Comparison of ENCODE assay signal across 19 cellular contexts in genomic region chr12:71638499-71638898, GRCh38. TPM values are rescaled to one million over a fixed set of nuclear protein-coding genes. Genes with fewer than 3 reads are reported as not detected.
A peak's percentile ranks its signal among the peaks of the same experiment; 100 is the strongest.
DNase-seq lines count a peak whose midpoint lies in the region; ATAC-seq, FAIRE-seq and TF ChIP-seq lines count a peak whose summit lies in the region.
"Had no signal": no experiment of that assay in that cellular context is flagged by ENCODE, and none has a peak within 500 bp of the region (broad histone marks: within the 10 kb centered on the region; RNA-seq: fewer than 3 reads in every experiment).

No MANE protein-coding gene starts in this region.

- H3K9ac ChIP-seq in HepG2 (ENCODE audit: insufficient read depth, low read depth, low read length) (no peak overlapping the region), mesenchymal stem cell (ENCODE audit: low read length) (peak overlapping the region; percentile 11)

- H2BK12ac ChIP-seq in mesenchymal stem cell (ENCODE audit: low read length in 2 of 2) = no peak overlapping the region

- no peak overlapping the region for H3K14ac ChIP-seq in mesenchymal stem cell (ENCODE audit: low read length in 2 of 2)

- H3K9me3 ChIP-seq in HepG2 (ENCODE audit: low read length) = no peaks in the 10 kb centered on the region
- H3K9me3 ChIP-seq in right lobe of liver = no peaks in the 10 kb centered on the region
- H3K9me3 ChIP-seq in mesenchymal stem cell (ENCODE audit: control insufficient read depth, low read length) = no peaks in the 10 kb centered on the region
- H3K9me3 ChIP-seq: BLaER1 treated with 17β-estradiol and CSF1 and Interleukin-3, amounts not matched to agents 10 nM and 100 nM had no signal

- POLR2A ChIA-PET in HepG2 (lab: Yijun Ruan, JAX) = no interaction called here
- POLR2A ChIA-PET in T-cell (lab: Charles Lee) = interaction anchor here (0.6 to 0.7 kb wide), 3 partner anchors 13 to 90 kb away, joined by 3 read pairs; no protein-coding TSS in a partner anchor

- no peak for ATAC-seq in HepG2
- no peak for ATAC-seq in right lobe of liver
- ATAC-seq in T-cell (replicated peaks in 1 of 4) = no peak
- no peak for ATAC-seq in stimulated activated memory B cell treated with anti-CD40 and anti-IgM and Interleukin-4, amounts not matched to agents 10 μg/mL and 1 μg/mL and 100 μg/mL, for 72 hours
- no peak for ATAC-seq in sciatic nerve
- ATAC-seq: Right ventricle myocardium inferior had no signal

- H4K8ac ChIP-seq in mesenchymal stem cell (ENCODE audit: low read length) = no peak overlapping the region

- H2AK5ac ChIP-seq in mesenchymal stem cell (ENCODE audit: low read length, severe bottlenecking) = no peak overlapping the region

- peaks cover 18% of the 10 kb centered on the region for H3K79me1 ChIP-seq in mesenchymal stem cell (replicated peaks; ENCODE audit: low read length, poor library complexity, severe bottlenecking)

- no peak overlapping the region for H2BK15ac ChIP-seq in mesenchymal stem cell (ENCODE audit: low read depth, poor library complexity, severe bottlenecking)

- DNase-seq in HepG2 (ENCODE audit: low spot score) (no peak), right lobe of liver (no peak), T-cell (no peak), mesenchymal stem cell (no peak), type B pancreatic cell (ENCODE audit: extremely low spot score, unreplicated experiment) (no peak), sciatic nerve (ENCODE audit: low spot score) (no peak), GM19239 (ENCODE audit: insufficient read length, low spot score) (no peak)
- DNase-seq: CD8-positive, alpha-beta memory T cell; NCI-H1417; NCI-H187; NCI-H2107; NCI-H510A; NCI-H774 had no signal

- H3K36me3 ChIP-seq in HepG2 (replicated peaks in 1 of 2; ENCODE audit: control insufficient read depth in 1 of 2, insufficient read depth in 2 of 2, low read length in 2 of 2) = peaks cover 10 to 70% of the 10 kb centered on the region in 2 experiments
- peaks cover 0 to 90% (median 27%) of the 10 kb centered on the region in 4 donors for H3K36me3 ChIP-seq in right lobe of liver
- H3K36me3 ChIP-seq in mesenchymal stem cell (ENCODE audit: control insufficient read depth in 1 of 2, insufficient read depth in 2 of 2, low read depth in 1 of 2, low read length in 2 of 2) = peaks cover 18 to 99% of the 10 kb centered on the region in 2 experiments

- in situ Hi-C loops in HepG2 (cut with HindIII; ENCODE audit: extremely low pct_ligation_motif_present, low pct_unique_long_range_greater_than_20kb) = no loop called here

- H3K27me3 Mint-ChIP-seq in T-cell (no peaks in the 10 kb centered on the region), type B pancreatic cell (no peaks in the 10 kb centered on the region)
- no peaks in the 10 kb centered on the region for H3K27me3 Mint-ChIP-seq in stimulated activated memory B cell treated with anti-CD40 and anti-IgM and Interleukin-4, amounts not matched to agents 10 μg/mL and 1 μg/mL and 100 μg/mL, for 72 hours
- H3K27me3 Mint-ChIP-seq: CD8-positive, alpha-beta memory T cell had no signal

- no peaks in the 10 kb centered on the region; the same call in 1 of the 2 replicates for H4K20me1 ChIP-seq in HepG2 (ENCODE audit: insufficient read depth, low read length)

- no peak for FAIRE-seq in HepG2 (lab: Jason Lieb, UNC)
- FAIRE-seq in GM19239 (lab: Jason Lieb, UNC) = no peak
- FAIRE-seq: GM12892, GM18507, RCC 7860 had no signal

- no peak for TF ChIP-seq EP300 in HepG2 (IDR thresholded peaks at IDR 0.05; ENCODE audit: low read depth in 2 of 2, low read length in 2 of 2)
- TF ChIP-seq EP300 in HepG2 (CRISPR knock-in tag; IDR thresholded peaks at IDR 0.05; ENCODE audit: borderline replicate concordance) = no peak

- no peak for TF ChIP-seq CTCF in HepG2 (CRISPR knock-in tag; IDR thresholded peaks at IDR 0.05)
- no peak for TF ChIP-seq CTCF in right lobe of liver (IDR thresholded peaks at IDR 0.05)
- no peak for TF ChIP-seq CTCF in type B pancreatic cell (conservative IDR thresholded peaks at IDR 0.05)

- H2AFZ ChIP-seq in HepG2 (ENCODE audit: low read length) = no peak overlapping the region
- H2AFZ ChIP-seq in mesenchymal stem cell (ENCODE audit: low read depth, low read length) = no peak overlapping the region

- no peak overlapping the region for H2BK5ac ChIP-seq in mesenchymal stem cell (ENCODE audit: low read depth, low read length, poor library complexity, severe bottlenecking)

- no peak overlapping the region for H3K18ac ChIP-seq in mesenchymal stem cell (ENCODE audit: low read depth in 1 of 2, low read length in 2 of 2)

- BruUV-seq in HepG2 (replicated peaks; lab: Mats Ljungman, UMichigan) = no TSS peak

- no peak overlapping the region for H3K23ac ChIP-seq in mesenchymal stem cell (ENCODE audit: low read length in 2 of 2)

- CTCF ChIA-PET in HepG2 (lab: Yijun Ruan, JAX; ENCODE audit: low intra/inter-chr PET ratio, low total read pairs) = interaction anchor here (2.1 kb wide), 1 partner anchor 109 kb away, joined by 17 read pairs; no protein-coding TSS in a partner anchor
- CTCF ChIA-PET in T-cell (lab: Charles Lee) = interaction anchor here (0.7 to 3.2 kb wide), 6 partner anchors 8 to 218 kb away, joined by 3 to 40 read pairs (median 4); partner anchors contain the start of genes THAP2 (in 1 of the 2) and ZFC3H1 (in 1 of the 2)

- H3K4me2 ChIP-seq in HepG2 (ENCODE audit: low read depth, low read length) (no peak overlapping the region), mesenchymal stem cell (ENCODE audit: low read length, poor library complexity, severe bottlenecking) (no peak overlapping the region)
- H3K4me2 ChIP-seq: BLaER1 treated with 17β-estradiol and CSF1 and Interleukin-3, amounts not matched to agents 10 nM and 100 nM had no signal

- TF ChIP-seq RAD21 in HepG2 (CRISPR knock-in tag; IDR thresholded peaks at IDR 0.05) = no peak

- H3K4me3 ChIP-seq in HepG2 (replicated peaks in 1 of 3; ENCODE audit: insufficient read depth in 1 of 3, low read depth in 2 of 3, low read length in 3 of 3) = no peak overlapping the region
- H3K4me3 ChIP-seq in right lobe of liver = no peak overlapping the region
- H3K4me3 ChIP-seq in mesenchymal stem cell (ENCODE audit: insufficient read depth in 1 of 2, low read depth in 1 of 2, low read length in 2 of 2) = no peak overlapping the region
- H3K4me3 ChIP-seq: BLaER1 treated with 17β-estradiol and CSF1 and Interleukin-3, amounts not matched to agents 10 nM and 100 nM had no signal

- H3K9me3 Mint-ChIP-seq in T-cell = no peaks in the 10 kb centered on the region
- H3K9me3 Mint-ChIP-seq in stimulated activated memory B cell treated with anti-CD40 and anti-IgM and Interleukin-4, amounts not matched to agents 10 μg/mL and 1 μg/mL and 100 μg/mL, for 72 hours = no peaks in the 10 kb centered on the region
- H3K9me3 Mint-ChIP-seq in type B pancreatic cell = no peaks in the 10 kb centered on the region
- H3K9me3 Mint-ChIP-seq: CD8-positive, alpha-beta memory T cell had no signal

- no peaks in the 10 kb centered on the region for H3K27me3 ChIP-seq in HepG2 (ENCODE audit: control insufficient read depth in 1 of 2, insufficient read depth in 2 of 2, low read length in 2 of 2)
- H3K27me3 ChIP-seq in right lobe of liver = no peaks in the 10 kb centered on the region
- no peaks in the 10 kb centered on the region for H3K27me3 ChIP-seq in mesenchymal stem cell (ENCODE audit: control insufficient read depth in 1 of 2, insufficient read depth in 1 of 2, low read length in 2 of 2)
- H3K27me3 ChIP-seq: BLaER1 treated with 17β-estradiol and CSF1 and Interleukin-3, amounts not matched to agents 10 nM and 100 nM had no signal

- H2BK120ac ChIP-seq in mesenchymal stem cell (ENCODE audit: low read depth, low read length) = no peak overlapping the region

- peaks cover 49% of the 10 kb centered on the region for H3K36me3 Mint-ChIP-seq in T-cell
- peaks cover 46% of the 10 kb centered on the region for H3K36me3 Mint-ChIP-seq in stimulated activated memory B cell treated with anti-CD40 and anti-IgM and Interleukin-4, amounts not matched to agents 10 μg/mL and 1 μg/mL and 100 μg/mL, for 72 hours
- peaks cover 21% of the 10 kb centered on the region for H3K36me3 Mint-ChIP-seq in type B pancreatic cell

- H4K91ac ChIP-seq in mesenchymal stem cell (ENCODE audit: low read length) = no peak overlapping the region

- H3K27ac Mint-ChIP-seq in T-cell (peak overlapping the region; percentile 24 to 77), type B pancreatic cell (no peak overlapping the region)
- peak overlapping the region; percentile 64 for H3K27ac Mint-ChIP-seq in stimulated activated memory B cell treated with anti-CD40 and anti-IgM and Interleukin-4, amounts not matched to agents 10 μg/mL and 1 μg/mL and 100 μg/mL, for 72 hours

- H3K4me1 Mint-ChIP-seq in T-cell (peaks cover 15 to 23% (median 15%) of the 10 kb centered on the region in 3 donors), type B pancreatic cell (ENCODE audit: unreplicated experiment) (peaks cover 5% of the 10 kb centered on the region)
- H3K4me1 Mint-ChIP-seq in stimulated activated memory B cell treated with anti-CD40 and anti-IgM and Interleukin-4, amounts not matched to agents 10 μg/mL and 1 μg/mL and 100 μg/mL, for 72 hours = peaks cover 12% of the 10 kb centered on the region

- intact Hi-C loops in HepG2 (cut with micrococcal nuclease; ENCODE audit: unreplicated experiment) (loop anchor here (10.0 kb wide), 1 partner anchor 194 kb away; no protein-coding TSS in a partner anchor), right lobe of liver (cut with DNase I) (no loop called here), sciatic nerve (cut with DNase I) (no loop called here)

- no peak overlapping the region for H3K4ac ChIP-seq in mesenchymal stem cell (ENCODE audit: low read depth in 1 of 2, low read length in 2 of 2)

- no peak overlapping the region for H3K27ac ChIP-seq in HepG2 (ENCODE audit: extremely low read length, insufficient read depth, low read length)
- no peak overlapping the region for H3K27ac ChIP-seq in right lobe of liver
- no peak overlapping the region for H3K27ac ChIP-seq in mesenchymal stem cell (ENCODE audit: low read length, poor library complexity, severe bottlenecking)
- H3K27ac ChIP-seq: BLaER1 treated with 17β-estradiol and CSF1 and Interleukin-3, amounts not matched to agents 10 nM and 100 nM had no signal

- H3K4me1 ChIP-seq in HepG2 (ENCODE audit: insufficient read depth, low read length) = no peaks in the 10 kb centered on the region
- H3K4me1 ChIP-seq in right lobe of liver = no peaks in the 10 kb centered on the region
- peaks cover 2% of the 10 kb centered on the region for H3K4me1 ChIP-seq in mesenchymal stem cell (ENCODE audit: control insufficient read depth, insufficient read depth, low read depth, low read length)

- no peaks in the 10 kb centered on the region for H3K79me2 ChIP-seq in HepG2 (ENCODE audit: insufficient read depth, low read length)

- TF ChIP-seq POLR2A in HepG2 (IDR thresholded peaks at IDR 0.05; ENCODE audit: insufficient read depth in 1 of 2, low read depth in 2 of 2, low read length in 2 of 2) = no peak
- no peak for TF ChIP-seq POLR2A in right lobe of liver (IDR thresholded peaks at IDR 0.05)

- H3K4me3 Mint-ChIP-seq in T-cell (no peak overlapping the region), type B pancreatic cell (no peak overlapping the region)
- H3K4me3 Mint-ChIP-seq in stimulated activated memory B cell treated with anti-CD40 and anti-IgM and Interleukin-4, amounts not matched to agents 10 μg/mL and 1 μg/mL and 100 μg/mL, for 72 hours = no peak overlapping the region
- H3K4me3 Mint-ChIP-seq: CD8-positive, alpha-beta memory T cell had no signal

RNA-seq across cellular contexts. Expression of gene ZFC3H1, which starts 25.1 kb away (rescaled TPM):
- 8.9 and 17.1 TPM in 2 replicates for total RNA-seq in HepG2 (2016; rRNA removed; fragmentation: Illumina TruSeq; extraction: Trizol)
- 5.0 and 6.0 TPM in 2 replicates for total RNA-seq in HepG2 (2016; cell fraction: cytosol; rRNA removed; fragmentation: Illumina TruSeq; extraction: Trizol; ENCODE audit: low read depth)
- total RNA-seq in HepG2 (2016; cell fraction: insoluble cytoplasmic fraction; rRNA removed; fragmentation: Illumina TruSeq; extraction: Trizol) = 7.0 and 13.0 TPM in 2 replicates
- 4.6 and 5.9 TPM in 2 replicates for total RNA-seq in HepG2 (2016; cell fraction: membrane; rRNA removed; fragmentation: Illumina TruSeq; extraction: Trizol)
- total RNA-seq in HepG2 (2016; cell fraction: nucleus; rRNA removed; fragmentation: Illumina TruSeq; extraction: Trizol) = 73.8 and 77.3 TPM in 2 replicates
- polyA plus RNA-seq in HepG2 (2011; rRNA removed) = 31.4 and 38.3 TPM in 2 replicates
- 4.3 and 6.5 TPM in 2 replicates for polyA plus RNA-seq in HepG2 (2011; cell fraction: cytosol; rRNA removed)
- polyA plus RNA-seq in HepG2 (2011; cell fraction: nucleus; rRNA removed) = 96.5 and 110 TPM in 2 replicates
- 19.0 and 21.7 TPM in 2 replicates for polyA plus RNA-seq in HepG2 (2012)
- 0.44 and 0.55 TPM in 2 replicates for polyA plus RNA-seq in HepG2 (2016; cell fraction: cytosol; fragmentation: Illumina TruSeq; extraction: Trizol; ENCODE audit: low read depth)
- 7.3 and 8.6 TPM in 2 replicates for polyA plus RNA-seq in HepG2 (2016; cell fraction: insoluble cytoplasmic fraction; fragmentation: Illumina TruSeq; extraction: Trizol; ENCODE audit: low read depth)
- polyA plus RNA-seq in HepG2 (2016; cell fraction: membrane; fragmentation: Illumina TruSeq; extraction: Trizol; ENCODE audit: low read depth) = 1.7 and 1.9 TPM in 2 replicates
- polyA plus RNA-seq in HepG2 (2016; cell fraction: nucleus; fragmentation: Illumina TruSeq; extraction: Trizol; ENCODE audit: insufficient read depth, low read depth) = 99.4 and 110 TPM in 2 replicates
- 11.8 and 15.6 TPM in 2 replicates for polyA minus RNA-seq in HepG2 (2011; rRNA and poly(A)+ RNA removed; ENCODE audit: low replicate concordance)
- 6.1 and 11.4 TPM in 2 replicates for polyA minus RNA-seq in HepG2 (2011; cell fraction: cytosol; rRNA and poly(A)+ RNA removed)
- 208 and 220 TPM in 2 replicates for polyA minus RNA-seq in HepG2 (2011; cell fraction: nucleus; rRNA and poly(A)+ RNA removed)
- 10 to 100 TPM; 13.0 to 27.3 (median 19.1) TPM for total RNA-seq in right lobe of liver
- total RNA-seq in T-cell = 100 to 1,000 TPM in 3 of 5 donors, 10 to 100 TPM in 2; 85.5 to 146 (median 106) TPM
- 22.4 TPM for polyA plus RNA-seq in mesenchymal stem cell (2013, experiment 1 of 2)
- polyA plus RNA-seq in mesenchymal stem cell (2013, experiment 2 of 2) = 20.2 TPM
- 35.8 and 38.2 TPM in 2 replicates for total RNA-seq in type B pancreatic cell (ENCODE audit: low replicate concordance)
- total RNA-seq in sciatic nerve = 85.4 TPM

RNA-seq across cellular contexts. Expression of gene THAP2, which starts 25.6 kb away (rescaled TPM):
- total RNA-seq in HepG2 (2016; rRNA removed; fragmentation: Illumina TruSeq; extraction: Trizol) (6.2 and 7.3 TPM in 2 replicates), right lobe of liver (1 to 10 TPM; 1.3 to 3.2 (median 2.0) TPM), T-cell (10 to 100 TPM in 2 of 5 donors, 1 to 10 TPM in 3; 8.3 to 23.1 (median 8.6) TPM), type B pancreatic cell (ENCODE audit: low replicate concordance) (4.9 and 8.9 TPM in 2 replicates), sciatic nerve (5.8 TPM)
- 3.0 and 3.9 TPM in 2 replicates for total RNA-seq in HepG2 (2016; cell fraction: cytosol; rRNA removed; fragmentation: Illumina TruSeq; extraction: Trizol; ENCODE audit: low read depth)
- total RNA-seq in HepG2 (2016; cell fraction: insoluble cytoplasmic fraction; rRNA removed; fragmentation: Illumina TruSeq; extraction: Trizol) = 5.9 and 7.3 TPM in 2 replicates
- 5.3 and 6.1 TPM in 2 replicates for total RNA-seq in HepG2 (2016; cell fraction: membrane; rRNA removed; fragmentation: Illumina TruSeq; extraction: Trizol)
- 9.9 and 13.4 TPM in 2 replicates for total RNA-seq in HepG2 (2016; cell fraction: nucleus; rRNA removed; fragmentation: Illumina TruSeq; extraction: Trizol)
- 5.0 and 5.2 TPM in 2 replicates for polyA plus RNA-seq in HepG2 (2011; rRNA removed)
- polyA plus RNA-seq in HepG2 (2011; cell fraction: cytosol; rRNA removed) = 1.4 and 2.4 TPM in 2 replicates
- polyA plus RNA-seq in HepG2 (2011; cell fraction: nucleus; rRNA removed) = 3.8 and 5.8 TPM in 2 replicates
- 5.1 and 8.6 TPM in 2 replicates for polyA plus RNA-seq in HepG2 (2012)
- polyA plus RNA-seq in HepG2 (2016; cell fraction: cytosol; fragmentation: Illumina TruSeq; extraction: Trizol; ENCODE audit: low read depth) = 3.0 and 4.3 TPM in 2 replicates
- polyA plus RNA-seq in HepG2 (2016; cell fraction: insoluble cytoplasmic fraction; fragmentation: Illumina TruSeq; extraction: Trizol; ENCODE audit: low read depth) = 7.7 and 7.9 TPM in 2 replicates
- polyA plus RNA-seq in HepG2 (2016; cell fraction: membrane; fragmentation: Illumina TruSeq; extraction: Trizol; ENCODE audit: low read depth) = 4.7 and 4.8 TPM in 2 replicates
- polyA plus RNA-seq in HepG2 (2016; cell fraction: nucleus; fragmentation: Illumina TruSeq; extraction: Trizol; ENCODE audit: insufficient read depth, low read depth) = 12.1 and 12.4 TPM in 2 replicates
- 2.5 and 2.9 TPM in 2 replicates for polyA minus RNA-seq in HepG2 (2011; rRNA and poly(A)+ RNA removed; ENCODE audit: low replicate concordance)
- polyA minus RNA-seq in HepG2 (2011; cell fraction: cytosol; rRNA and poly(A)+ RNA removed) = 1.9 and 4.4 TPM in 2 replicates
- 13.9 and 14.5 TPM in 2 replicates for polyA minus RNA-seq in HepG2 (2011; cell fraction: nucleus; rRNA and poly(A)+ RNA removed)
- 3.4 TPM for polyA plus RNA-seq in mesenchymal stem cell (2013, experiment 1 of 2)
- polyA plus RNA-seq in mesenchymal stem cell (2013, experiment 2 of 2) = 2.9 TPM

RNA-seq across cellular contexts. Expression of gene TMEM19, which starts 47.4 kb away (rescaled TPM):
- 21.9 and 22.5 TPM in 2 replicates for total RNA-seq in HepG2 (2016; rRNA removed; fragmentation: Illumina TruSeq; extraction: Trizol)
- total RNA-seq in HepG2 (2016; cell fraction: cytosol; rRNA removed; fragmentation: Illumina TruSeq; extraction: Trizol; ENCODE audit: low read depth) = 8.4 and 11.1 TPM in 2 replicates
- 24.4 and 24.7 TPM in 2 replicates for total RNA-seq in HepG2 (2016; cell fraction: insoluble cytoplasmic fraction; rRNA removed; fragmentation: Illumina TruSeq; extraction: Trizol)
- total RNA-seq in HepG2 (2016; cell fraction: membrane; rRNA removed; fragmentation: Illumina TruSeq; extraction: Trizol) = 19.4 and 21.7 TPM in 2 replicates
- 20.6 and 22.2 TPM in 2 replicates for total RNA-seq in HepG2 (2016; cell fraction: nucleus; rRNA removed; fragmentation: Illumina TruSeq; extraction: Trizol)
- polyA plus RNA-seq in HepG2 (2011; rRNA removed) = 12.0 and 16.9 TPM in 2 replicates
- polyA plus RNA-seq in HepG2 (2011; cell fraction: cytosol; rRNA removed) = 10.0 and 19.2 TPM in 2 replicates
- polyA plus RNA-seq in HepG2 (2011; cell fraction: nucleus; rRNA removed) = 5.6 and 6.0 TPM in 2 replicates
- 8.1 and 12.4 TPM in 2 replicates for polyA plus RNA-seq in HepG2 (2012)
- polyA plus RNA-seq in HepG2 (2016; cell fraction: cytosol; fragmentation: Illumina TruSeq; extraction: Trizol; ENCODE audit: low read depth) = 11.2 and 15.2 TPM in 2 replicates
- polyA plus RNA-seq in HepG2 (2016; cell fraction: insoluble cytoplasmic fraction; fragmentation: Illumina TruSeq; extraction: Trizol; ENCODE audit: low read depth) = 18.4 and 19.0 TPM in 2 replicates
- polyA plus RNA-seq in HepG2 (2016; cell fraction: membrane; fragmentation: Illumina TruSeq; extraction: Trizol; ENCODE audit: low read depth) = 19.6 and 21.1 TPM in 2 replicates
- 22.5 and 24.5 TPM in 2 replicates for polyA plus RNA-seq in HepG2 (2016; cell fraction: nucleus; fragmentation: Illumina TruSeq; extraction: Trizol; ENCODE audit: insufficient read depth, low read depth)
- polyA minus RNA-seq in HepG2 (2011; rRNA and poly(A)+ RNA removed; ENCODE audit: low replicate concordance) = 22.8 and 43.2 TPM in 2 replicates
- 14.2 and 14.3 TPM in 2 replicates for polyA minus RNA-seq in HepG2 (2011; cell fraction: cytosol; rRNA and poly(A)+ RNA removed)
- 16.7 and 20.8 TPM in 2 replicates for polyA minus RNA-seq in HepG2 (2011; cell fraction: nucleus; rRNA and poly(A)+ RNA removed)
- total RNA-seq in right lobe of liver = 10 to 100 TPM; 11.2 to 18.9 (median 15.7) TPM
- total RNA-seq in T-cell = 10 to 100 TPM; 14.1 to 21.5 (median 17.7) TPM
- polyA plus RNA-seq in mesenchymal stem cell (2013, experiment 1 of 2) = 10.7 TPM
- polyA plus RNA-seq in mesenchymal stem cell (2013, experiment 2 of 2) = 11.2 TPM
- 11.4 and 15.3 TPM in 2 replicates for total RNA-seq in type B pancreatic cell (ENCODE audit: low replicate concordance)
- 20.7 TPM for total RNA-seq in sciatic nerve
